26 cellular contexts compared by ENCODE assay signal in genomic region chr10:43218951-43219837, GRCh38. TPM values are rescaled to one million over a fixed set of nuclear protein-coding genes. Genes with fewer than 3 reads are reported as not detected.
DNase-seq lines count a peak whose midpoint lies in the region; ATAC-seq and TF ChIP-seq lines count a peak whose summit lies in the region.
"Had no signal": no experiment of that assay in that cellular context is flagged by ENCODE, and none has a peak within 500 bp of the region (broad histone marks: within the 10 kb centered on the region; RNA-seq: fewer than 3 reads in every experiment).

No MANE protein-coding gene starts in this region.

- H3K4me1 Mint-ChIP-seq in natural killer cell treated with Interleukin-12 subunit alpha and Interleukin-12 subunit beta and Interleukin-15 and Interleukin-18, amount 100 ng/mL, for 72 hours (ENCODE audit: low read depth in 2 of 2), result peaks cover 4% of the 10 kb centered on the region in 2 donors
- H3K4me1 Mint-ChIP-seq in natural killer cell (peaks cover 0 to 40% of the 10 kb centered on the region in 2 donors), neural progenitor cell (peaks cover 25% of the 10 kb centered on the region)
- H3K4me1 Mint-ChIP-seq: naive B cell had no signal

- H2AFZ ChIP-seq in neural progenitor cell (replicated peaks), result peak overlapping the region; percentile 26
- H2AFZ ChIP-seq: GM23338 had no signal

- TF ChIP-seq CTCF in natural killer cell (IDR thresholded peaks at IDR 0.05) (no peak), neural progenitor cell (IDR thresholded peaks at IDR 0.05) (no peak)

- H3K4me2 ChIP-seq in neural progenitor cell, result no peak overlapping the region
- H3K4me2 ChIP-seq: GM23338 had no signal

- no peaks in the 10 kb centered on the region for H3K36me3 Mint-ChIP-seq in natural killer cell treated with Interleukin-12 subunit alpha and Interleukin-12 subunit beta and Interleukin-15 and Interleukin-18, amount 100 ng/mL, for 72 hours
- no peaks in the 10 kb centered on the region for H3K36me3 Mint-ChIP-seq in natural killer cell
- no peaks in the 10 kb centered on the region for H3K36me3 Mint-ChIP-seq in neural progenitor cell
- H3K36me3 Mint-ChIP-seq: naive B cell had no signal

- H3K4me1 ChIP-seq in neural progenitor cell (no peaks in the 10 kb centered on the region), aorta (ENCODE audit: control insufficient read depth in 1 of 2, insufficient read depth in 2 of 2, low read length in 2 of 2) (no peaks in the 10 kb centered on the region)
- H3K4me1 ChIP-seq: foreskin keratinocyte, testis had no signal

- H3K9me3 Mint-ChIP-seq in natural killer cell treated with Interleukin-12 subunit alpha and Interleukin-12 subunit beta and Interleukin-15 and Interleukin-18, amount 100 ng/mL, for 72 hours, result no peaks in the 10 kb centered on the region
- H3K9me3 Mint-ChIP-seq in natural killer cell (no peaks in the 10 kb centered on the region), neural progenitor cell (no peaks in the 10 kb centered on the region)
- H3K9me3 Mint-ChIP-seq: GM23338, naive B cell had no signal

- no peaks in the 10 kb centered on the region for H3F3A ChIP-seq in neural progenitor cell (ENCODE audit: low read depth)

- intact Hi-C loops in natural killer cell (cut with micrococcal nuclease) (no loop called here), left cardiac atrium (cut with DNase I) (no loop called here), aorta (cut with DNase I) (no loop called here)

- peak; percentile 1 for DNase-seq in natural killer cell treated with Interleukin-12 subunit alpha and Interleukin-12 subunit beta and Interleukin-15 and Interleukin-18, amount 100 ng/mL, for 72 hours (ENCODE audit: low spot score)
- DNase-seq in natural killer cell (no peak), left cardiac atrium (peak; percentile 17), neural progenitor cell (ENCODE audit: low spot score) (no peak), aorta (peak; percentile 44 to 65), globus pallidus (ENCODE audit: low spot score) (no peak), GDM1 (lab: John Stamatoyannopoulos, UW) (no peak)
- DNase-seq: activated CD4-positive, alpha-beta T cell treated with anti-CD3 and anti-CD28 coated beads, Interleukin-2, amount 50 U/mL, for 48 hours; activated CD4-positive, CD25-positive, alpha-beta regulatory T cell; activated naive CD4-positive, alpha-beta T cell; activated T-cell treated with anti-CD3 and anti-CD28 coated beads for 4 hours; cerebellar nuclear complex; effector CD4-positive, alpha-beta T cell; erythroblast; foreskin keratinocyte; mesenchymal stem cell; naive B cell; NCI-H2107; NCI-H510A; NK-92 treated with Interleukin-12 subunit alpha and Interleukin-12 subunit beta, amount 100 ng/mL, for 24 hours; T1000; testis had no signal

- no peak overlapping the region for H3K4me3 Mint-ChIP-seq in natural killer cell treated with Interleukin-12 subunit alpha and Interleukin-12 subunit beta and Interleukin-15 and Interleukin-18, amount 100 ng/mL, for 72 hours
- H3K4me3 Mint-ChIP-seq in natural killer cell (no peak overlapping the region), neural progenitor cell (no peak overlapping the region)
- H3K4me3 Mint-ChIP-seq: GM23338, naive B cell had no signal

- no peak overlapping the region for H3K27ac Mint-ChIP-seq in natural killer cell treated with Interleukin-12 subunit alpha and Interleukin-12 subunit beta and Interleukin-15 and Interleukin-18, amount 100 ng/mL, for 72 hours
- H3K27ac Mint-ChIP-seq in natural killer cell (no peak overlapping the region), neural progenitor cell (peak overlapping the region; percentile 87)
- H3K27ac Mint-ChIP-seq: GM23338, naive B cell had no signal

- ATAC-seq in natural killer cell treated with Interleukin-12 subunit alpha and Interleukin-12 subunit beta and Interleukin-15 and Interleukin-18, amount 100 ng/mL, for 72 hours, result no peak
- no peak for ATAC-seq in natural killer cell
- no peak for ATAC-seq in left cardiac atrium
- no peak for ATAC-seq in aorta (ENCODE audit: low FRiP score)
- no peak for ATAC-seq in HG02798 (IDR thresholded peaks at IDR 0.05; ENCODE audit: poor library complexity, unreplicated experiment)
- ATAC-seq: foreskin keratinocyte, GM23338 had no signal

- H3K9ac ChIP-seq in neural progenitor cell, result no peak overlapping the region

- no peak overlapping the region for H3K4me3 ChIP-seq in neural progenitor cell
- no peak overlapping the region for H3K4me3 ChIP-seq in aorta (ENCODE audit: low read length in 2 of 2)
- H3K4me3 ChIP-seq: GM23338, ovary, testis had no signal

- H3K27me3 ChIP-seq in neural progenitor cell (no peaks in the 10 kb centered on the region), aorta (ENCODE audit: control insufficient read depth in 1 of 2, insufficient read depth in 2 of 2, low read length in 1 of 2) (no peaks in the 10 kb centered on the region)
- H3K27me3 ChIP-seq: ovary, testis had no signal

- no peaks in the 10 kb centered on the region for H3K79me2 ChIP-seq in neural progenitor cell (ENCODE audit: low read depth)

- H3K9me3 ChIP-seq in neural progenitor cell (ENCODE audit: low read depth) (no peaks in the 10 kb centered on the region), aorta (ENCODE audit: control insufficient read depth, low read length) (no peaks in the 10 kb centered on the region)
- H3K9me3 ChIP-seq: ovary, testis had no signal

- H3K27ac ChIP-seq in neural progenitor cell (no peak overlapping the region), aorta (ENCODE audit: low read depth in 1 of 2, low read length in 2 of 2) (no peak overlapping the region)
- H3K27ac ChIP-seq: foreskin keratinocyte, ovary, testis had no signal

- H3K27me3 Mint-ChIP-seq in natural killer cell treated with Interleukin-12 subunit alpha and Interleukin-12 subunit beta and Interleukin-15 and Interleukin-18, amount 100 ng/mL, for 72 hours, result no peaks in the 10 kb centered on the region
- no peaks in the 10 kb centered on the region for H3K27me3 Mint-ChIP-seq in natural killer cell (ENCODE audit: low read depth in 2 of 2)
- peaks cover 12% of the 10 kb centered on the region for H3K27me3 Mint-ChIP-seq in neural progenitor cell (ENCODE audit: insufficient read depth, low read depth)

- 90 to 92% methylated on average over 17 to 18 of the region's 18 CpGs for WGBS in aorta, 2 donors

- H3K36me3 ChIP-seq in neural progenitor cell (no peaks in the 10 kb centered on the region), aorta (ENCODE audit: control insufficient read depth in 1 of 2, insufficient read depth in 2 of 2, low read length in 1 of 2) (no peaks in the 10 kb centered on the region)
- H3K36me3 ChIP-seq: ovary had no signal

- no peaks in the 10 kb centered on the region for H4K20me1 ChIP-seq in neural progenitor cell (ENCODE audit: low read depth)

RNA-seq across cellular contexts. Expression of gene RASGEF1A, which starts 47.7 kb away (rescaled TPM):
- 1 to 10 TPM in 1 of 2 donors, under 1 TPM in 1; 0.69 to 1.1 TPM for total RNA-seq in natural killer cell treated with Interleukin-12 subunit alpha and Interleukin-12 subunit beta and Interleukin-15 and Interleukin-18, amount 100 ng/mL, for 72 hours
- total RNA-seq in natural killer cell, result 10 to 100 TPM in 2 of 3 donors, 1 to 10 TPM in 1; 9.3 to 12.9 (median 10.9) TPM
- 1 to 10 TPM; 1.4 to 2.0 TPM for total RNA-seq in left cardiac atrium
- 3.5 and 6.5 TPM in 2 replicates for total RNA-seq in neural progenitor cell (ENCODE audit: low replicate concordance)
- total RNA-seq in aorta, result 1 to 10 TPM; 1.9 to 3.1 TPM
- 1 to 10 TPM in 1 of 2 donors, not detected in 1; 3.9 TPM for polyA plus RNA-seq in aorta
- total RNA-seq: RPMI7951 had no signal

Comparison
In these comparisons a context has a peak if more than half of its experiments do, and no peak if none do; other contexts are left out.
1. DNase-seq: peak in natural killer cell treated with Interleukin-12 subunit alpha and Interleukin-12 subunit beta and Interleukin-15 and Interleukin-18, amount 100 ng/mL, for 72 hours (single experiment), left cardiac atrium (single experiment) and aorta (2 of 2); none in natural killer cell (single experiment), neural progenitor cell (single experiment), globus pallidus (single experiment) and GDM1 (single experiment).